ENCODE assay signal across 28 cellular contexts in genomic region chrX:20388594-20388993, GRCh38.
"Had no signal": no experiment of that assay in that cellular context is flagged by ENCODE, and none has a peak within 500 bp of the region (broad histone marks: within the 10 kb centered on the region; RNA-seq: fewer than 3 reads in every experiment).

No MANE protein-coding gene starts in this region.

- H3K27me3 Mint-ChIP-seq: activated B cell treated with CpG ODN at 0.5 μM for 24 hours; activated CD8-positive, alpha-beta T cell treated with anti-CD3 and anti-CD28 coated beads for 36 hours; activated T-helper 17 cell treated with anti-CD3 and anti-CD28 coated beads, Interleukin-2, amount 50 U/mL, for 72 hours had no signal

- H3K4me3 Mint-ChIP-seq: activated B cell treated with CpG ODN at 0.5 μM for 24 hours; activated CD8-positive, alpha-beta T cell treated with anti-CD3 and anti-CD28 coated beads for 36 hours; activated T-cell treated with anti-CD3 and anti-CD28 coated beads, Interleukin-2, amount 50 U/mL, for 4 hours; activated T-helper 17 cell treated with anti-CD3 and anti-CD28 coated beads, Interleukin-2, amount 50 U/mL, for 72 hours; mesothelial cell of epicardium; naive thymus-derived CD4-positive, alpha-beta T cell; neural progenitor cell; T-helper 2 cell treated with Interferon-gamma antibody and Interleukin-4, amounts not matched to agents 5 μg/mL and 100 μg/mL, for 36 hours had no signal

- FAIRE-seq: endometrium had no signal

- H3K4me1 ChIP-seq: colonic mucosa, neural progenitor cell, right atrium auricular region, spleen, suprapubic skin, transverse colon had no signal

- H3K36me3 ChIP-seq: colonic mucosa, neural progenitor cell, right atrium auricular region, spleen, suprapubic skin, transverse colon had no signal

- H3K27ac Mint-ChIP-seq: activated B cell treated with CpG ODN at 0.5 μM for 24 hours; activated CD8-positive, alpha-beta T cell treated with anti-CD3 and anti-CD28 coated beads for 36 hours; activated T-helper 17 cell treated with anti-CD3 and anti-CD28 coated beads, Interleukin-2, amount 50 U/mL, for 72 hours; mesothelial cell of epicardium; naive thymus-derived CD4-positive, alpha-beta T cell; neural progenitor cell; T-helper 2 cell treated with Interferon-gamma antibody and Interleukin-4, amounts not matched to agents 5 μg/mL and 100 μg/mL, for 36 hours had no signal

- H3K9ac ChIP-seq: neural progenitor cell had no signal

- H3K4me3 ChIP-seq: body of pancreas, colonic mucosa, neural progenitor cell, right atrium auricular region, spleen, suprapubic skin, transverse colon had no signal

- H3K4me1 Mint-ChIP-seq: activated B cell treated with CpG ODN at 0.5 μM for 24 hours; activated T-helper 17 cell treated with anti-CD3 and anti-CD28 coated beads, Interleukin-2, amount 50 U/mL, for 72 hours; mesothelial cell of epicardium; naive thymus-derived CD4-positive, alpha-beta T cell; neural progenitor cell had no signal

- DNase-seq: activated B cell treated with CpG ODN at 0.5 μM for 24 hours; activated CD4-positive, alpha-beta T cell treated with anti-CD3 and anti-CD28 coated beads, Interleukin-2, amount 50 U/mL, for 1 hour; activated CD8-positive, alpha-beta T cell treated with anti-CD3 and anti-CD28 coated beads for 36 hours; activated gamma-delta T cell treated with Interleukin-2 at 50 U/mL for 16 hours; activated naive CD4-positive, alpha-beta T cell treated with anti-CD3 and anti-CD28 coated beads, Interleukin-2, amount 50 U/mL, for 16 hours; activated T-cell treated with anti-CD3 and anti-CD28 coated beads, Interleukin-2, amount 50 U/mL, for 4 hours; amygdala; body of pancreas; colonic mucosa; effector CD8-positive, alpha-beta T cell; head of caudate nucleus; hippocampal formation; kidney; left colon; naive thymus-derived CD4-positive, alpha-beta T cell; occipital lobe; spleen; stimulated activated naive CD4-positive, alpha-beta T cell; T-helper 1 cell; transverse colon had no signal

- H3K9me3 Mint-ChIP-seq: activated B cell treated with CpG ODN at 0.5 μM for 24 hours; activated CD8-positive, alpha-beta T cell treated with anti-CD3 and anti-CD28 coated beads for 36 hours; activated T-cell treated with anti-CD3 and anti-CD28 coated beads, Interleukin-2, amount 50 U/mL, for 4 hours; activated T-helper 17 cell treated with anti-CD3 and anti-CD28 coated beads, Interleukin-2, amount 50 U/mL, for 72 hours; naive thymus-derived CD4-positive, alpha-beta T cell; T-helper 2 cell treated with Interferon-gamma antibody and Interleukin-4, amounts not matched to agents 5 μg/mL and 100 μg/mL, for 36 hours had no signal

- H3K27ac ChIP-seq: body of pancreas, colonic mucosa, epithelial cell of prostate, neural progenitor cell, right atrium auricular region, spleen, suprapubic skin, transverse colon had no signal

- H3K4me2 ChIP-seq: neural progenitor cell had no signal

- H3K36me3 Mint-ChIP-seq: mesothelial cell of epicardium; naive thymus-derived CD4-positive, alpha-beta T cell; neural progenitor cell had no signal

- H3K27me3 ChIP-seq: body of pancreas, colonic mucosa, neural progenitor cell, right atrium auricular region, suprapubic skin, transverse colon had no signal

- H3K9me3 ChIP-seq: body of pancreas, colonic mucosa, right atrium auricular region, spleen, suprapubic skin, transverse colon had no signal

- ATAC-seq: activated CD8-positive, alpha-beta T cell treated with anti-CD3 and anti-CD28 coated beads for 36 hours; activated T-cell treated with anti-CD3 and anti-CD28 coated beads, Interleukin-2, amount 50 U/mL, for 4 hours; activated T-helper 17 cell treated with anti-CD3 and anti-CD28 coated beads, Interleukin-2, amount 50 U/mL, for 72 hours; body of pancreas; left colon; naive thymus-derived CD4-positive, alpha-beta T cell had no signal

- H2AFZ ChIP-seq: neural progenitor cell had no signal
